8 cellular contexts compared by ENCODE assay signal in the genomic region with DNA sequence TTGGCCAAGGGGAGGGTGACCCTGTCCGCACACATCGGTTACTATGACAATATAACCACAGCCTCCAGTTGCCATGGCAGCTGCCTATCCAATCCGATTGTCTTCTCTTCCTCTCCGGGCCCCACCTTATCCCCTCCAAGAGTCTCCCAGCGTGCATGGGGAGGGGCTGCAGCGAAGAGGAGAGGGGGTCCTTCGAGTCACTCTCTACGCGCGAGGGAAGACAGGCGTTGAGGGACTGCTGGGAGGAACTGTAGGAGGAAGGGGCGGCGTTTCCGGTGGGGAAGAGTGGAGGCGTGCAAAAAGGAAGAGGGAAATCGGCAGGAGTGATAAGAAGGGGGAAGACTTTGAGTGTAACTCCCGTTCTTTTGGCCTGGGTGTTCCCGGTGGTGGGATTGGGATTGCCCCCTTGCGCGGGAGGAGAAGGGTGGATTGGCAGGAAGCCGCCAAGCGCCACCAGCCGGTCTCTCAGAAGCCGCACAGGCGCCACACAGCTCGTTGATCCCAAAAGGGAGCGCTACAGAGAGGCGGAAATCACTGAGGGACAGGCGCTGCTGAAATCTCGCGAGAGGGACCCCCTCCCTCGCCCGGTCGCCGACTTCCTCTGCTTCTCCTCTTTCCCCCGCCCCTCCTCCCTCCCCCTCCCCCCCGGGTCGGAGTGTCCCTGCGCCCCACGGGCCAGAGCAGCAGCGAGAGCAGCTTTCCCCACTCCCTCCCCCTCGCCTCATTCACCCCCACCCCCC. TPM values are rescaled to one million over a fixed set of nuclear protein-coding genes. Genes with fewer than 3 reads are reported as not detected.
DNase-seq lines count a peak whose midpoint lies in the region; ATAC-seq, FAIRE-seq and TF ChIP-seq lines count a peak whose summit lies in the region.

No MANE protein-coding gene starts in this region.

- H3K9me3 ChIP-seq in kidney (ENCODE audit: control insufficient read depth in 1 of 2, low read length in 2 of 2): no peaks in the 10 kb centered on the region

- H3K4me3 ChIP-seq in AG10803 (ENCODE audit: low read length) (peak overlapping the region; percentile 83), kidney (ENCODE audit: low read length in 2 of 2) (peak overlapping the region; percentile 75 to 92)

- TF ChIP-seq CTCF in AG10803 (conservative IDR thresholded peaks at IDR 0.05; ENCODE audit: low read length) (no peak), kidney (IDR thresholded peaks at IDR 0.05; ENCODE audit: borderline replicate concordance, extremely low read depth, insufficient read depth) (no peak)

- peaks cover 5 to 12% of the 10 kb centered on the region in 2 donors for H3K4me1 ChIP-seq in kidney (ENCODE audit: control insufficient read depth in 1 of 2, insufficient read depth in 1 of 2, low read depth in 1 of 2, low read length in 2 of 2)

- intact Hi-C loops in kidney (cut with DNase I): no loop called here

- peak; percentile 98 for DNase-seq in AG10803 (ENCODE audit: low read depth)
- peak; percentile 97 for DNase-seq in NCI-H460 (ENCODE audit: extremely low read depth, low read depth)
- DNase-seq in activated CD4-positive, alpha-beta T cell treated with anti-CD3 and anti-CD28 coated beads for 1 hour: peak; percentile 94
- DNase-seq in cerebellum (ENCODE audit: low spot score): peak; percentile 93
- DNase-seq in kidney: peak; percentile 100
- peak; percentile 93 to 99 for DNase-seq in stimulated activated CD4-positive, alpha-beta T cell treated with anti-CD3 and anti-CD28 coated beads, Interleukin-15, amount 100 ng/mL, for 1 hour (ENCODE audit: low read depth in 1 of 2, low spot score in 1 of 2)

- peak overlapping the region; percentile 83 to 91 for H3K9ac ChIP-seq in kidney (ENCODE audit: low read length in 2 of 2)

- no peaks in the 10 kb centered on the region for H3K36me3 ChIP-seq in kidney (ENCODE audit: control insufficient read depth in 1 of 2, insufficient read depth in 2 of 2, low read length in 2 of 2)

- FAIRE-seq in kidney (lab: Jason Lieb, UNC): no peak

- peak overlapping the region; percentile 97 to 99 for H3K27ac ChIP-seq in kidney (ENCODE audit: low read depth in 2 of 2, low read length in 2 of 2)

- ATAC-seq in GM19043 (IDR thresholded peaks at IDR 0.05; ENCODE audit: low read depth, unreplicated experiment) (peak; percentile 50), HG03432 (IDR thresholded peaks at IDR 0.05; ENCODE audit: unreplicated experiment) (peak; percentile 55)

RNA-seq across cellular contexts. Expression of gene SMG7, which starts 0.4 kb away (rescaled TPM):
- 18.6 and 22.3 TPM in 2 replicates for total RNA-seq in NCI-H460 (2014; rRNA removed; shearing (Covaris generic))
- polyA plus RNA-seq in NCI-H460 (2014; cell fraction: nucleus; rRNA removed): 12.3 and 28.1 TPM in 2 replicates
- total RNA-seq in cerebellum (47.0 TPM), kidney (56.3 TPM)
- polyA plus RNA-seq in kidney (ENCODE audit: insufficient read depth, low read depth, low replicate concordance): 15.4 TPM

RNA-seq across cellular contexts. Expression of gene NMNAT2, which starts 53.7 kb away (rescaled TPM):
- 5.3 and 8.3 TPM in 2 replicates for total RNA-seq in NCI-H460 (2014; rRNA removed; shearing (Covaris generic))
- 18.7 and 21.0 TPM in 2 replicates for polyA plus RNA-seq in NCI-H460 (2014; cell fraction: nucleus; rRNA removed)
- total RNA-seq in cerebellum (46.0 TPM), kidney (2.0 TPM)
- 0.17 TPM for polyA plus RNA-seq in kidney (ENCODE audit: insufficient read depth, low read depth, low replicate concordance)

Comparison
In these comparisons a context has a peak if more than half of its experiments do, and no peak if none do; other contexts are left out.
1. Peak in every context shown above with its lines: DNase-seq, ATAC-seq, H3K4me3 ChIP-seq and H3K27ac ChIP-seq.